In genomic region chr4:128390475-128390996, GRCh38 we compare ENCODE assay signal across 21 cellular contexts.
DNase-seq lines count a peak whose midpoint lies in the region; ATAC-seq and TF ChIP-seq lines count a peak whose summit lies in the region.
"Had no signal": no experiment of that assay in that cellular context is flagged by ENCODE, and none has a peak within 500 bp of the region (broad histone marks: within the 10 kb centered on the region; RNA-seq: fewer than 3 reads in every experiment).

No MANE protein-coding gene starts in this region.

- H3K4me1 ChIP-seq in gastroesophageal sphincter (peaks cover 13 to 90% (median 30%) of the 10 kb centered on the region in 3 donors), gastrocnemius medialis (peaks cover 45 to 69% of the 10 kb centered on the region in 2 donors), colonic mucosa (no peaks in the 10 kb centered on the region)

- no peak for TF ChIP-seq EP300 in gastroesophageal sphincter (IDR thresholded peaks at IDR 0.05)

- 53 to 61% methylated on average over 5 of the region's 5 CpGs for WGBS in gastroesophageal sphincter (ENCODE audit: low coverage in 1 of 2), 2 donors

- TF ChIP-seq POLR2A in gastroesophageal sphincter (IDR thresholded peaks at IDR 0.05), result no peak
- no peak for TF ChIP-seq POLR2A in gastrocnemius medialis (IDR thresholded peaks at IDR 0.05)

- in situ Hi-C loops in gastrocnemius medialis (cut with MboI; ENCODE audit: low sequenced_read_pairs in 4 of 4) (no loop called here), GM13977 (cut with MboI; ENCODE audit: low pct_unique_long_range_greater_than_20kb, low sequenced_read_pairs, unreplicated experiment) (no loop called here)

- intact Hi-C loops in gastrocnemius medialis (cut with DNase I; ENCODE audit: low total_unique reads) (no loop called here), colonic mucosa (cut with DNase I) (no loop called here)

- H3K36me3 ChIP-seq in gastroesophageal sphincter (no peaks in the 10 kb centered on the region), gastrocnemius medialis (no peaks in the 10 kb centered on the region), colonic mucosa (no peaks in the 10 kb centered on the region)
- H3K36me3 ChIP-seq: BE2C, HAP-1, Peyer's patch, SJSA1 had no signal

- DNase-seq in AG10803 (ENCODE audit: low read depth) (peak; percentile 18), amniotic epithelial cell (ENCODE audit: low read depth) (peak; percentile 16), gastrocnemius medialis (no peak), NCI-H510A treated with DMSO at 0.1 percent for 48 hours (lab: John Stamatoyannopoulos, UW) (no peak), colonic mucosa (no peak), GM13977 (ENCODE audit: low spot score) (no peak)
- DNase-seq: 8988T; BE2C; CD4-positive, CD25-positive, alpha-beta regulatory T cell; COR-L47; GDM1; NCI-H1092 treated with DMSO at 0.1 percent for 48 hours; NCI-H146; NCI-H2029 treated with DMSO at 0.1 percent for 48 hours; NCI-H2171; NCI-H526 treated with DMSO at 0.1 percent for 48 hours; Peyer's patch had no signal

- no peak overlapping the region for H3K4me3 ChIP-seq in AG10803 (ENCODE audit: low read length)
- H3K4me3 ChIP-seq in gastroesophageal sphincter, result no peak overlapping the region
- no peak overlapping the region for H3K4me3 ChIP-seq in gastrocnemius medialis
- H3K4me3 ChIP-seq in colonic mucosa, result no peak overlapping the region
- H3K4me3 ChIP-seq: HAP-1, Peyer's patch, SJSA1 had no signal

- no peak for TF ChIP-seq CTCF in AG10803 (conservative IDR thresholded peaks at IDR 0.05; ENCODE audit: low read length)
- no peak for TF ChIP-seq CTCF in gastroesophageal sphincter (IDR thresholded peaks at IDR 0.05)
- TF ChIP-seq CTCF in gastrocnemius medialis (IDR thresholded peaks at IDR 0.05 in 4 of 5, conservative IDR thresholded peaks at IDR 0.05 in 1 of 5), result no peak
- no peak for TF ChIP-seq CTCF in colonic mucosa (IDR thresholded peaks at IDR 0.05)
- no peak for TF ChIP-seq CTCF in GM13977 (IDR thresholded peaks at IDR 0.05; ENCODE audit: extremely low read depth, insufficient read depth, missing control alignments)

- ATAC-seq in gastroesophageal sphincter (no peak), gastrocnemius medialis (no peak), GM18502 (IDR thresholded peaks at IDR 0.05; ENCODE audit: poor library complexity, unreplicated experiment) (no peak)

- H3K27ac ChIP-seq in gastroesophageal sphincter (peak overlapping the region; percentile 65 to 77 (median 72)), gastrocnemius medialis (peak overlapping the region; percentile 12 to 41 (median 36)), colonic mucosa (no peak overlapping the region)
- H3K27ac ChIP-seq: Peyer's patch, SJSA1 had no signal

- H3K27me3 ChIP-seq in gastroesophageal sphincter (no peaks in the 10 kb centered on the region), gastrocnemius medialis (no peaks in the 10 kb centered on the region), colonic mucosa (no peaks in the 10 kb centered on the region)
- H3K27me3 ChIP-seq: BE2C, Peyer's patch, SJSA1 had no signal

- H3K9me3 ChIP-seq in gastroesophageal sphincter, result no peaks in the 10 kb centered on the region
- no peaks in the 10 kb centered on the region for H3K9me3 ChIP-seq in gastrocnemius medialis
- H3K9me3 ChIP-seq in colonic mucosa, result no peaks in the 10 kb centered on the region
- H3K9me3 ChIP-seq: BE2C, HAP-1, Peyer's patch, SJSA1 had no signal

- no peak overlapping the region for H3K9ac ChIP-seq in colonic mucosa (ENCODE audit: low read depth in 2 of 2, low read length in 2 of 2)

Comparison
In these comparisons a context has a peak if more than half of its experiments do, and no peak if none do; other contexts are left out.
1. DNase-seq: peak in AG10803 (single experiment) and amniotic epithelial cell (single experiment); none in gastrocnemius medialis (0 of 2), NCI-H510A treated with DMSO at 0.1 percent for 48 hours (single experiment), colonic mucosa (single experiment) and GM13977 (single experiment).